Comparison of ENCODE assay signal across 1 cellular context in genomic region chr9:136619742-136620440, GRCh38.
TF ChIP-seq lines count a peak whose summit lies in the region.

No MANE protein-coding gene starts in this region.

TF ChIP-seq in HepG2, 621 proteins besides CTCF, POLR2A, EP300 and RAD21 (continued from another document and continues in another):
- TF ChIP-seq, protein P1, sequence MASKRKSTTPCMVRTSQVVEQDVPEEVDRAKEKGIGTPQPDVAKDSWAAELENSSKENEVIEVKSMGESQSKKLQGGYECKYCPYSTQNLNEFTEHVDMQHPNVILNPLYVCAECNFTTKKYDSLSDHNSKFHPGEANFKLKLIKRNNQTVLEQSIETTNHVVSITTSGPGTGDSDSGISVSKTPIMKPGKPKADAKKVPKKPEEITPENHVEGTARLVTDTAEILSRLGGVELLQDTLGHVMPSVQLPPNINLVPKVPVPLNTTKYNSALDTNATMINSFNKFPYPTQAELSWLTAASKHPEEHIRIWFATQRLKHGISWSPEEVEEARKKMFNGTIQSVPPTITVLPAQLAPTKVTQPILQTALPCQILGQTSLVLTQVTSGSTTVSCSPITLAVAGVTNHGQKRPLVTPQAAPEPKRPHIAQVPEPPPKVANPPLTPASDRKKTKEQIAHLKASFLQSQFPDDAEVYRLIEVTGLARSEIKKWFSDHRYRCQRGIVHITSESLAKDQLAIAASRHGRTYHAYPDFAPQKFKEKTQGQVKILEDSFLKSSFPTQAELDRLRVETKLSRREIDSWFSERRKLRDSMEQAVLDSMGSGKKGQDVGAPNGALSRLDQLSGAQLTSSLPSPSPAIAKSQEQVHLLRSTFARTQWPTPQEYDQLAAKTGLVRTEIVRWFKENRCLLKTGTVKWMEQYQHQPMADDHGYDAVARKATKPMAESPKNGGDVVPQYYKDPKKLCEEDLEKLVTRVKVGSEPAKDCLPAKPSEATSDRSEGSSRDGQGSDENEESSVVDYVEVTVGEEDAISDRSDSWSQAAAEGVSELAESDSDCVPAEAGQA (IDR thresholded peaks at IDR 0.05; ENCODE audit: low read depth): no peak
- TF ChIP-seq, protein P1 (CRISPR knock-in tag; IDR thresholded peaks at IDR 0.05; ENCODE audit: borderline replicate concordance): no peak
- TF ChIP-seq RORA (CRISPR knock-in tag; IDR thresholded peaks at IDR 0.05): no peak
- TF ChIP-seq ZNF430 (CRISPR knock-in tag; IDR thresholded peaks at IDR 0.05): peak; percentile 87; the same call in 1 of the 2 replicates
- TF ChIP-seq ZNF646 (CRISPR knock-in tag; IDR thresholded peaks at IDR 0.05): no peak
- TF ChIP-seq AGO2 (optimal IDR thresholded peaks at IDR 0.05; ENCODE audit: low read depth, low read length): no peak
- no peak for TF ChIP-seq ZNF275 (CRISPR knock-in tag; IDR thresholded peaks at IDR 0.05; ENCODE audit: borderline replicate concordance)
- TF ChIP-seq FOXO1 (CRISPR knock-in tag; IDR thresholded peaks at IDR 0.05): peak; percentile 79; the same call in 1 of the 2 replicates
- no peak for TF ChIP-seq ZNF121 (CRISPR knock-in tag; IDR thresholded peaks at IDR 0.05)
- no peak for TF ChIP-seq IKZF4 (CRISPR knock-in tag; IDR thresholded peaks at IDR 0.05; ENCODE audit: borderline replicate concordance, low read depth, not compliant biosample characterization)
- peak; percentile 63; the same call in 1 of the 2 replicates for TF ChIP-seq MYC (CRISPR knock-in tag; IDR thresholded peaks at IDR 0.05; ENCODE audit: borderline replicate concordance)
- no peak for TF ChIP-seq ZFP62 (CRISPR knock-in tag; IDR thresholded peaks at IDR 0.05)
- no peak for TF ChIP-seq ZNF567 (CRISPR knock-in tag; IDR thresholded peaks at IDR 0.05; ENCODE audit: borderline replicate concordance)
- TF ChIP-seq ZNF552 (CRISPR knock-in tag; IDR thresholded peaks at IDR 0.05; ENCODE audit: borderline replicate concordance): 0 out of 2 replicates have a peak, but pooled peaks have one; percentile 18
- TF ChIP-seq ONECUT2 (CRISPR knock-in tag; IDR thresholded peaks at IDR 0.05): no peak
- TF ChIP-seq ZNF605 (CRISPR knock-in tag; IDR thresholded peaks at IDR 0.05): 0 out of 2 replicates have a peak, but pooled peaks have one; percentile 59
- TF ChIP-seq HES4 (CRISPR knock-in tag; IDR thresholded peaks at IDR 0.05; ENCODE audit: borderline replicate concordance): no peak
- TF ChIP-seq ZNF17 (CRISPR knock-in tag; IDR thresholded peaks at IDR 0.05): no peak
- peak; percentile 60; the same call in 1 of the 2 replicates for TF ChIP-seq TFE3 (CRISPR knock-in tag; IDR thresholded peaks at IDR 0.05)
- TF ChIP-seq NRL (CRISPR knock-in tag; IDR thresholded peaks at IDR 0.05; ENCODE audit: borderline replicate concordance): no peak
- no peak for TF ChIP-seq DR1 (CRISPR knock-in tag; IDR thresholded peaks at IDR 0.05)
- no peak for TF ChIP-seq ZNF616 (CRISPR knock-in tag; IDR thresholded peaks at IDR 0.05; ENCODE audit: low read depth)
- no peak for TF ChIP-seq ZNF607 (CRISPR knock-in tag; IDR thresholded peaks at IDR 0.05; ENCODE audit: borderline replicate concordance)
- peak; percentile 80 for TF ChIP-seq FOXA3 (CRISPR knock-in tag; IDR thresholded peaks at IDR 0.05)
- TF ChIP-seq, protein P2, sequence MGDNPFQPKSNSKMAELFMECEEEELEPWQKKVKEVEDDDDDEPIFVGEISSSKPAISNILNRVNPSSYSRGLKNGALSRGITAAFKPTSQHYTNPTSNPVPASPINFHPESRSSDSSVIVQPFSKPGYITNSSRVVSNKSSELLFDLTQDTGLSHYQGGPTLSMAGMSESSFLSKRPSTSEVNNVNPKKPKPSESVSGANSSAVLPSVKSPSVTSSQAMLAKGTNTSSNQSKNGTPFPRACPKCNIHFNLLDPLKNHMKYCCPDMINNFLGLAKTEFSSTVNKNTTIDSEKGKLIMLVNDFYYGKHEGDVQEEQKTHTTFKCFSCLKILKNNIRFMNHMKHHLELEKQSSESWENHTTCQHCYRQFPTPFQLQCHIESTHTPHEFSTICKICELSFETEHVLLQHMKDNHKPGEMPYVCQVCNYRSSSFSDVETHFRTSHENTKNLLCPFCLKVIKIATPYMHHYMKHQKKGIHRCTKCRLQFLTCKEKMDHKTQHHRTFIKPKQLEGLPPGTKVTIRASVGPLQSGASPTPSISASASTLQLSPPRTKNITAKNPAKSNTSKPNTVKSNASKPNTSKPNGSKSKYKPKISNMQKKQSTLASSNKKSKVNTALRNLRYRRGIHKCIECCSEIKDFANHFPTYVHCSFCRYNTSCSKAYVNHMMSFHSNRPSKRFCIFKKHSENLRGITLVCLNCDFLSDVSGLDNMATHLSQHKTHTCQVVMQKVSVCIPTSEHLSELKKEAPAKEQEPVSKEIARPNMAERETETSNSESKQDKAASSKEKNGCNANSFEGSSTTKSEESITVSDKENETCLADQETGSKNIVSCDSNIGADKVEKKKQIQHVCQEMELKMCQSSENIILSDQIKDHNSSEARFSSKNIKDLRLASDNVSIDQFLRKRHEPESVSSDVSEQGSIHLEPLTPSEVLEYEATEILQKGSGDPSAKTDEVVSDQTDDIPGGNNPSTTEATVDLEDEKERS (CRISPR knock-in tag; IDR thresholded peaks at IDR 0.05): no peak
- no peak for TF ChIP-seq ZNF577 (CRISPR knock-in tag; IDR thresholded peaks at IDR 0.05; ENCODE audit: borderline replicate concordance, low read depth)
- TF ChIP-seq PAX8 (CRISPR knock-in tag; IDR thresholded peaks at IDR 0.05; ENCODE audit: borderline replicate concordance): no peak
- TF ChIP-seq MED1 (CRISPR knock-in tag; IDR thresholded peaks at IDR 0.05): peak; percentile 81
- no peak for TF ChIP-seq ZBTB20 (CRISPR knock-in tag; IDR thresholded peaks at IDR 0.05; ENCODE audit: borderline replicate concordance, low read depth)
- TF ChIP-seq GABPA (IDR thresholded peaks at IDR 0.05; ENCODE audit: low read depth, low read length): no peak
- peak; percentile 44; the same call in 1 of the 2 replicates for TF ChIP-seq GABPA (CRISPR knock-in tag; IDR thresholded peaks at IDR 0.05; ENCODE audit: low read depth)
- peak; percentile 67 for TF ChIP-seq NCOA2 (CRISPR knock-in tag; IDR thresholded peaks at IDR 0.05)
- 0 out of 2 replicates have a peak, but pooled peaks have one; percentile 22 for TF ChIP-seq ZSCAN21 (CRISPR knock-in tag; IDR thresholded peaks at IDR 0.05; ENCODE audit: borderline replicate concordance)
- TF ChIP-seq ZNF44 (CRISPR knock-in tag; IDR thresholded peaks at IDR 0.05): no peak
- TF ChIP-seq ZNF670 (CRISPR knock-in tag; IDR thresholded peaks at IDR 0.05; ENCODE audit: borderline replicate concordance): no peak
- no peak for TF ChIP-seq ZNF720 (CRISPR knock-in tag; IDR thresholded peaks at IDR 0.05)
- no peak for TF ChIP-seq ZSCAN5A (CRISPR knock-in tag; IDR thresholded peaks at IDR 0.05; ENCODE audit: borderline replicate concordance)
- TF ChIP-seq MXI1 (IDR thresholded peaks at IDR 0.05; ENCODE audit: borderline replicate concordance, low read depth, low read length): no peak
- no peak for TF ChIP-seq RARG (CRISPR knock-in tag; IDR thresholded peaks at IDR 0.05; ENCODE audit: low read depth)
- TF ChIP-seq RELA (CRISPR knock-in tag; IDR thresholded peaks at IDR 0.05): no peak
- TF ChIP-seq ZNF747 (CRISPR knock-in tag; IDR thresholded peaks at IDR 0.05; ENCODE audit: borderline replicate concordance): peak; percentile 63; the same call in 1 of the 2 replicates
- no peak for TF ChIP-seq ZNF124 (CRISPR knock-in tag; IDR thresholded peaks at IDR 0.05)
